In genomic region chr1:109826930-109827349, GRCh38 we compare ENCODE assay signal across 1 cellular context.
TF ChIP-seq lines count a peak whose summit lies in the region.

No MANE protein-coding gene starts in this region.

TF ChIP-seq in K562, 482 proteins besides CTCF, POLR2A, EP300 and RAD21 (continued from another document and continues in another):
- TF ChIP-seq BCLAF1 (IDR thresholded peaks at IDR 0.05; ENCODE audit: borderline replicate concordance in 1 of 2, control insufficient read depth in 1 of 2, low read depth in 2 of 2, low read length in 1 of 2) = no peak
- TF ChIP-seq, protein P1, sequence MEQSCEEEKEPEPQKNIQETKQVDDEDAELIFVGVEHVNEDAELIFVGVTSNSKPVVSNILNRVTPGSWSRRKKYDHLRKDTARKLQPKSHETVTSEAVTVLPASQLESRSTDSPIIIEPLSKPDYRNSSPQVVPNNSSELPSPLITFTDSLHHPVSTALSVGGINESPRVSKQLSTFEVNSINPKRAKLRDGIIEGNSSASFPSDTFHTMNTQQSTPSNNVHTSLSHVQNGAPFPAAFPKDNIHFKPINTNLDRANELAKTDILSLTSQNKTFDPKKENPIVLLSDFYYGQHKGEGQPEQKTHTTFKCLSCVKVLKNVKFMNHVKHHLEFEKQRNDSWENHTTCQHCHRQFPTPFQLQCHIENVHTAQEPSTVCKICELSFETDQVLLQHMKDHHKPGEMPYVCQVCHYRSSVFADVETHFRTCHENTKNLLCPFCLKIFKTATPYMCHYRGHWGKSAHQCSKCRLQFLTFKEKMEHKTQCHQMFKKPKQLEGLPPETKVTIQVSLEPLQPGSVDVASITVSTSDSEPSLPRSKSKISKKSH (CRISPR knock-in tag; IDR thresholded peaks at IDR 0.05) = no peak
- no peak for TF ChIP-seq ZNF431 (CRISPR knock-in tag; IDR thresholded peaks at IDR 0.05)
- no peak for TF ChIP-seq ZFPM2 (CRISPR knock-in tag; IDR thresholded peaks at IDR 0.05)
- TF ChIP-seq MAFK (IDR thresholded peaks at IDR 0.05; ENCODE audit: low read length) = no peak
- no peak for TF ChIP-seq CREBBP (IDR thresholded peaks at IDR 0.05; ENCODE audit: low read depth, low read length)
- TF ChIP-seq, protein P2, sequence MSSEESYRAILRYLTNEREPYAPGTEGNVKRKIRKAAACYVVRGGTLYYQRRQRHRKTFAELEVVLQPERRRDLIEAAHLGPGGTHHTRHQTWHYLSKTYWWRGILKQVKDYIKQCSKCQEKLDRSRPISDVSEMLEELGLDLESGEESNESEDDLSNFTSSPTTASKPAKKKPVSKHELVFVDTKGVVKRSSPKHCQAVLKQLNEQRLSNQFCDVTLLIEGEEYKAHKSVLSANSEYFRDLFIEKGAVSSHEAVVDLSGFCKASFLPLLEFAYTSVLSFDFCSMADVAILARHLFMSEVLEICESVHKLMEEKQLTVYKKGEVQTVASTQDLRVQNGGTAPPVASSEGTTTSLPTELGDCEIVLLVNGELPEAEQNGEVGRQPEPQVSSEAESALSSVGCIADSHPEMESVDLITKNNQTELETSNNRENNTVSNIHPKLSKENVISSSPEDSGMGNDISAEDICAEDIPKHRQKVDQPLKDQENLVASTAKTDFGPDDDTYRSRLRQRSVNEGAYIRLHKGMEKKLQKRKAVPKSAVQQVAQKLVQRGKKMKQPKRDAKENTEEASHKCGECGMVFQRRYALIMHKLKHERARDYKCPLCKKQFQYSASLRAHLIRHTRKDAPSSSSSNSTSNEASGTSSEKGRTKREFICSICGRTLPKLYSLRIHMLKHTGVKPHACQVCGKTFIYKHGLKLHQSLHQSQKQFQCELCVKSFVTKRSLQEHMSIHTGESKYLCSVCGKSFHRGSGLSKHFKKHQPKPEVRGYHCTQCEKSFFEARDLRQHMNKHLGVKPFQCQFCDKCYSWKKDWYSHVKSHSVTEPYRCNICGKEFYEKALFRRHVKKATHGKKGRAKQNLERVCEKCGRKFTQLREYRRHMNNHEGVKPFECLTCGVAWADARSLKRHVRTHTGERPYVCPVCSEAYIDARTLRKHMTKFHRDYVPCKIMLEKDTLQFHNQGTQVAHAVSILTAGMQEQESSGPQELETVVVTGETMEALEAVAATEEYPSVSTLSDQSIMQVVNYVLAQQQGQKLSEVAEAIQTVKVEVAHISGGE (CRISPR knock-in tag; IDR thresholded peaks at IDR 0.05) = peak in 1 of 3 experiments; percentile 84; a peak in 2 of 6 replicates
- TF ChIP-seq IRF2 (CRISPR knock-in tag; IDR thresholded peaks at IDR 0.05) = no peak
- TF ChIP-seq SMARCA4 (IDR thresholded peaks at IDR 0.05) = peak; percentile 32; the same call in 1 of the 2 replicates
- no peak for TF ChIP-seq C11orf30 (IDR thresholded peaks at IDR 0.05; ENCODE audit: low read depth)
- TF ChIP-seq, protein P3, sequence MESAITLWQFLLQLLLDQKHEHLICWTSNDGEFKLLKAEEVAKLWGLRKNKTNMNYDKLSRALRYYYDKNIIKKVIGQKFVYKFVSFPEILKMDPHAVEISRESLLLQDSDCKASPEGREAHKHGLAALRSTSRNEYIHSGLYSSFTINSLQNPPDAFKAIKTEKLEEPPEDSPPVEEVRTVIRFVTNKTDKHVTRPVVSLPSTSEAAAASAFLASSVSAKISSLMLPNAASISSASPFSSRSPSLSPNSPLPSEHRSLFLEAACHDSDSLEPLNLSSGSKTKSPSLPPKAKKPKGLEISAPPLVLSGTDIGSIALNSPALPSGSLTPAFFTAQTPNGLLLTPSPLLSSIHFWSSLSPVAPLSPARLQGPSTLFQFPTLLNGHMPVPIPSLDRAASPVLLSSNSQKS (CRISPR knock-in tag; IDR thresholded peaks at IDR 0.05) = no peak
- no peak for TF ChIP-seq FOXP1 (CRISPR knock-in tag; IDR thresholded peaks at IDR 0.05)
- TF ChIP-seq FIP1L1 (IDR thresholded peaks at IDR 0.05; ENCODE audit: low read depth, low read length, poor library complexity, severe bottlenecking) = no peak
- no peak for TF ChIP-seq ARID2 (IDR thresholded peaks at IDR 0.05)
- no peak for TF ChIP-seq FOS (IDR thresholded peaks at IDR 0.05; ENCODE audit: extremely low read depth, insufficient read length)
- TF ChIP-seq TGIF2 (CRISPR knock-in tag; IDR thresholded peaks at IDR 0.05) = no peak
- TF ChIP-seq NFRKB (IDR thresholded peaks at IDR 0.05; ENCODE audit: low read depth) = peak; percentile 74
- TF ChIP-seq TRIM28 (IDR thresholded peaks at IDR 0.05) = no peak
- TF ChIP-seq HDAC6 (IDR thresholded peaks at IDR 0.05; ENCODE audit: low read depth, low read length) = no peak
- TF ChIP-seq SMAD3 (CRISPR knock-in tag; conservative IDR thresholded peaks at IDR 0.05) = peak; percentile 88
- peak; percentile 48; the same call in 1 of the 2 replicates for TF ChIP-seq ZNF75A (CRISPR knock-in tag; IDR thresholded peaks at IDR 0.05)
- peak; percentile 56; the same call in 1 of the 2 replicates for TF ChIP-seq ZFX (CRISPR knock-in tag; IDR thresholded peaks at IDR 0.05)
- peak; percentile 77 for TF ChIP-seq ZNF239 (CRISPR knock-in tag; IDR thresholded peaks at IDR 0.05)
- peak; percentile 76; the same call in 1 of the 2 replicates for TF ChIP-seq ZNF586 (CRISPR knock-in tag; conservative IDR thresholded peaks at IDR 0.05)
- 0 out of 2 replicates have a peak, but pooled peaks have one; percentile 68 for TF ChIP-seq ZNF354B (CRISPR knock-in tag; IDR thresholded peaks at IDR 0.05)
- TF ChIP-seq PML (IDR thresholded peaks at IDR 0.05; ENCODE audit: low read length) = no peak
- TF ChIP-seq CREB3 (tag; conservative IDR thresholded peaks at IDR 0.05; ENCODE audit: low read depth) = peak; percentile 96
- no peak for TF ChIP-seq STAG1 (CRISPR knock-in tag; IDR thresholded peaks at IDR 0.05; ENCODE audit: borderline replicate concordance)
- no peak for TF ChIP-seq JUN (IDR thresholded peaks at IDR 0.05; ENCODE audit: borderline replicate concordance, low read depth, low read length)
- no peak for TF ChIP-seq JUN (CRISPR knock-in tag; IDR thresholded peaks at IDR 0.05; ENCODE audit: borderline replicate concordance)
- TF ChIP-seq ARID1B (IDR thresholded peaks at IDR 0.05) = peak; percentile 50; the same call in 1 of the 2 replicates
- TF ChIP-seq ZNF778 (CRISPR knock-in tag; IDR thresholded peaks at IDR 0.05) = no peak
- TF ChIP-seq ZNF79 (CRISPR knock-in tag; IDR thresholded peaks at IDR 0.05; ENCODE audit: low read depth) = peak; percentile 85
- TF ChIP-seq ZFP36 (IDR thresholded peaks at IDR 0.05; ENCODE audit: low read depth, low read length, partially characterized antibody) = no peak
- TF ChIP-seq, protein P4, sequence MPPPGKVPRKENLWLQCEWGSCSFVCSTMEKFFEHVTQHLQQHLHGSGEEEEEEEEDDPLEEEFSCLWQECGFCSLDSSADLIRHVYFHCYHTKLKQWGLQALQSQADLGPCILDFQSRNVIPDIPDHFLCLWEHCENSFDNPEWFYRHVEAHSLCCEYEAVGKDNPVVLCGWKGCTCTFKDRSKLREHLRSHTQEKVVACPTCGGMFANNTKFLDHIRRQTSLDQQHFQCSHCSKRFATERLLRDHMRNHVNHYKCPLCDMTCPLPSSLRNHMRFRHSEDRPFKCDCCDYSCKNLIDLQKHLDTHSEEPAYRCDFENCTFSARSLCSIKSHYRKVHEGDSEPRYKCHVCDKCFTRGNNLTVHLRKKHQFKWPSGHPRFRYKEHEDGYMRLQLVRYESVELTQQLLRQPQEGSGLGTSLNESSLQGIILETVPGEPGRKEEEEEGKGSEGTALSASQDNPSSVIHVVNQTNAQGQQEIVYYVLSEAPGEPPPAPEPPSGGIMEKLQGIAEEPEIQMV (tag; conservative IDR thresholded peaks at IDR 0.05; ENCODE audit: low read depth) = 0 out of 2 replicates have a peak, but pooled peaks have one; percentile 33
- TF ChIP-seq CBX5 (IDR thresholded peaks at IDR 0.05; ENCODE audit: borderline replicate concordance, low read depth) = no peak
- no peak for TF ChIP-seq U2AF1 (optimal IDR thresholded peaks at IDR 0.05; ENCODE audit: low read depth, low read length)
- TF ChIP-seq TFE3 (CRISPR knock-in tag; IDR thresholded peaks at IDR 0.05) = peak; percentile 97
- TF ChIP-seq E2F3 (CRISPR knock-in tag; IDR thresholded peaks at IDR 0.05) = peak; percentile 82
- no peak for TF ChIP-seq KDM2B (CRISPR knock-in tag; IDR thresholded peaks at IDR 0.05)
- TF ChIP-seq, protein P5, sequence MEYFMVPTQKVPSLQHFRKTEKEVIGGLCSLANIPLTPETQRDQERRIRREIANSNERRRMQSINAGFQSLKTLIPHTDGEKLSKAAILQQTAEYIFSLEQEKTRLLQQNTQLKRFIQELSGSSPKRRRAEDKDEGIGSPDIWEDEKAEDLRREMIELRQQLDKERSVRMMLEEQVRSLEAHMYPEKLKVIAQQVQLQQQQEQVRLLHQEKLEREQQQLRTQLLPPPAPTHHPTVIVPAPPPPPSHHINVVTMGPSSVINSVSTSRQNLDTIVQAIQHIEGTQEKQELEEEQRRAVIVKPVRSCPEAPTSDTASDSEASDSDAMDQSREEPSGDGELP (CRISPR knock-in tag; IDR thresholded peaks at IDR 0.05; ENCODE audit: borderline replicate concordance) = peak; percentile 77
- TF ChIP-seq, protein P6, sequence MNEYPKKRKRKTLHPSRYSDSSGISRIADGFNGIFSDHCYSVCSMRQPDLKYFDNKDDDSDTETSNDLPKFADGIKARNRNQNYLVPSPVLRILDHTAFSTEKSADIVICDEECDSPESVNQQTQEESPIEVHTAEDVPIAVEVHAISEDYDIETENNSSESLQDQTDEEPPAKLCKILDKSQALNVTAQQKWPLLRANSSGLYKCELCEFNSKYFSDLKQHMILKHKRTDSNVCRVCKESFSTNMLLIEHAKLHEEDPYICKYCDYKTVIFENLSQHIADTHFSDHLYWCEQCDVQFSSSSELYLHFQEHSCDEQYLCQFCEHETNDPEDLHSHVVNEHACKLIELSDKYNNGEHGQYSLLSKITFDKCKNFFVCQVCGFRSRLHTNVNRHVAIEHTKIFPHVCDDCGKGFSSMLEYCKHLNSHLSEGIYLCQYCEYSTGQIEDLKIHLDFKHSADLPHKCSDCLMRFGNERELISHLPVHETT (CRISPR knock-in tag; conservative IDR thresholded peaks at IDR 0.05 in 1 of 2, IDR thresholded peaks at IDR 0.05 in 1 of 2) = peak in 1 of 2 experiments; percentile 97; a peak in 2 of 4 replicates
- TF ChIP-seq ZNF311 (CRISPR knock-in tag; IDR thresholded peaks at IDR 0.05) = peak; percentile 86
- no peak for TF ChIP-seq TAF1 (IDR thresholded peaks at IDR 0.05; ENCODE audit: control insufficient read depth, extremely low read depth, insufficient read depth, low read length, severe bottlenecking)
- TF ChIP-seq ZNF444 (CRISPR knock-in tag; IDR thresholded peaks at IDR 0.05) = peak; percentile 79; the same call in 1 of the 2 replicates
- TF ChIP-seq HIVEP1 (CRISPR knock-in tag; IDR thresholded peaks at IDR 0.05) = peak; percentile 78; the same call in 1 of the 2 replicates
- TF ChIP-seq TEAD2 (tag; IDR thresholded peaks at IDR 0.05) = 0 out of 2 replicates have a peak, but pooled peaks have one; percentile 3
- TF ChIP-seq ZNF133 (CRISPR knock-in tag; IDR thresholded peaks at IDR 0.05) = no peak
- TF ChIP-seq ZFP30 (CRISPR knock-in tag; IDR thresholded peaks at IDR 0.05; ENCODE audit: borderline replicate concordance) = no peak
- no peak for TF ChIP-seq LCOR (CRISPR knock-in tag; IDR thresholded peaks at IDR 0.05)
- TF ChIP-seq ZNF695 (CRISPR knock-in tag; IDR thresholded peaks at IDR 0.05) = no peak; the same call in 1 of the 2 replicates
- no peak for TF ChIP-seq MBD2 (IDR thresholded peaks at IDR 0.05; ENCODE audit: borderline replicate concordance, low read depth)
- TF ChIP-seq RFX5 (IDR thresholded peaks at IDR 0.05; ENCODE audit: low read depth, low read length) = no peak
- no peak for TF ChIP-seq EGR1 (conservative IDR thresholded peaks at IDR 0.05)
- TF ChIP-seq RBFOX2 (IDR thresholded peaks at IDR 0.05; ENCODE audit: low read depth, low read length) = no peak
